23 cellular contexts compared by ENCODE assay signal in the genomic region with DNA sequence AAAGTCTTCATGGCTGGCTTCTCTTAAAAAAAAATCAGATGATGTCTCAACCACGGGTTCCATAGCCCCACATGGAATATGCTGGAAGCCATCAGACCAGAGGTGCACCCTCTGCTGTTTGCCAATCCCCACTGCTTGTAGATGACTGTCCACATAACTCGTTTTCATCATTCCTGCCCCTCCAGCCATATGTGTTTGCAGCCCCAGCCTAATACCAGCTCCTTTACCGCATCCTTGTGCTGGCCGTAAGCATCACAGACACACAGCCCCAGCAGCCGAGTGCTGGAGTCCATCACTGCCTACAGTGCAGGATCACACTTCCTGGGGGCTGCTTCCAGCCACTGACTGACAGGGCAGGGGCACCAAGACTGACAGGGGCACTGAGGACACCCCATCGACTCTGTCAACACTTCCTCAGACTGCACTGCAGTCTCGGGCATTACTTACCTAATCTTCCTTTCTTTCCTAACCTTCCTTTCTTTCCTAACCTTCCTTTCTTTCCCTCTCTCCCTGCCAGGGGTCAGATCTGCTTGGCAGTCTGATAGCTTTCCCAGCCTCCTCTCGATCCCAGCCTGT. TPM values are rescaled to one million over a fixed set of nuclear protein-coding genes. Genes with fewer than 3 reads are reported as not detected.
DNase-seq lines count a peak whose midpoint lies in the region; ATAC-seq, FAIRE-seq and TF ChIP-seq lines count a peak whose summit lies in the region.
"Had no signal": no experiment of that assay in that cellular context is flagged by ENCODE, and none has a peak within 500 bp of the region (broad histone marks: within the 10 kb centered on the region; RNA-seq: fewer than 3 reads in every experiment).

No MANE protein-coding gene starts in this region.

- no peaks in the 10 kb centered on the region for H3K79me2 ChIP-seq in Karpas-422 (ENCODE audit: low read length)
- H3K79me2 ChIP-seq: parathyroid adenoma had no signal

- H3K27ac ChIP-seq in endodermal cell (ENCODE audit: low read depth, low read length) (no peak overlapping the region), neutrophil (peak overlapping the region; percentile 69), transverse colon (peak overlapping the region; percentile 19 to 76 (median 38)), Karpas-422 (ENCODE audit: low read length) (no peak overlapping the region)
- H3K27ac ChIP-seq: colonic mucosa, left ventricle myocardium inferior, parathyroid adenoma, RWPE1 had no signal

- TF ChIP-seq POLR2A in transverse colon (IDR thresholded peaks at IDR 0.05), result no peak

- intact Hi-C loops in Right ventricle myocardium inferior (cut with DNase I), result no loop called here
- intact Hi-C loops in left ventricle myocardium superior (cut with micrococcal nuclease), result no loop called here
- intact Hi-C loops in transverse colon (cut with DNase I; ENCODE audit: low total_unique reads), result no loop called here

- WGBS in endodermal cell (ENCODE audit: insufficient coverage in 1 of 2, insufficient read length in 1 of 2), 2 experiments, result 74 to 77% methylated on average over 6 to 8 of the region's 8 CpGs
- WGBS in transverse colon (ENCODE audit: low coverage in 1 of 2), 2 donors, result 19 to 43% methylated on average over 6 to 8 of the region's 8 CpGs

- peaks cover 18% of the 10 kb centered on the region for H3K27me3 Mint-ChIP-seq in endodermal cell (ENCODE audit: insufficient read depth)

- in situ Hi-C loops in transverse colon (cut with MboI; ENCODE audit: low pct_ligation_motif_present in 1 of 4, low pct_unique_long_range_greater_than_20kb in 1 of 4, low sequenced_read_pairs in 3 of 4), result loop anchor here in 1 of 4 donors (25.0 kb wide), 1 partner anchor 712 kb away; no protein-coding TSS in a partner anchor

- ATAC-seq in Right ventricle myocardium inferior (peak; percentile 21), left ventricle myocardium superior (no peak), GM19023 (IDR thresholded peaks at IDR 0.05; ENCODE audit: unreplicated experiment) (no peak)

- H2AFZ ChIP-seq in Karpas-422 (ENCODE audit: low read length), result no peak overlapping the region
- H2AFZ ChIP-seq: parathyroid adenoma had no signal

- H3K27me3 ChIP-seq in endodermal cell (ENCODE audit: control insufficient read depth, insufficient read depth, low read length, poor library complexity, severe bottlenecking) (no peaks in the 10 kb centered on the region), neutrophil (no peaks in the 10 kb centered on the region), transverse colon (no peaks in the 10 kb centered on the region), Karpas-422 (ENCODE audit: low read length) (no peaks in the 10 kb centered on the region)
- H3K27me3 ChIP-seq: colonic mucosa, gastrocnemius medialis, MG63, thyroid gland had no signal

- no peak for TF ChIP-seq EP300 in transverse colon (IDR thresholded peaks at IDR 0.05; ENCODE audit: low read depth)

- peaks cover 7% of the 10 kb centered on the region for H3K4me1 Mint-ChIP-seq in endodermal cell
- H3K4me1 Mint-ChIP-seq: activated naive CD4-positive, alpha-beta T cell treated with anti-CD3 and anti-CD28 coated beads, Interleukin-2, amount 10 ng/mL, durations not matched to agents 7 days and 5 days had no signal

- H4K20me1 ChIP-seq in Karpas-422 (ENCODE audit: insufficient read depth, low read depth, low read length), result no peaks in the 10 kb centered on the region

- H3K4me3 ChIP-seq in endodermal cell (ENCODE audit: low read length) (no peak overlapping the region), neutrophil (ENCODE audit: low read depth in 1 of 2, low read length in 1 of 2) (peak overlapping the region in 1 of 2 experiments; percentile 8), transverse colon (no peak overlapping the region), Karpas-422 (ENCODE audit: low read length) (no peak overlapping the region)
- H3K4me3 ChIP-seq: colonic mucosa, gastrocnemius medialis, left ventricle myocardium inferior, MG63, thyroid gland had no signal

- H3K9me3 ChIP-seq in endodermal cell (ENCODE audit: control insufficient read depth, low read length) (no peaks in the 10 kb centered on the region), neutrophil (no peaks in the 10 kb centered on the region), transverse colon (no peaks in the 10 kb centered on the region), Karpas-422 (ENCODE audit: low read length) (no peaks in the 10 kb centered on the region)
- H3K9me3 ChIP-seq: colonic mucosa, gastrocnemius medialis, MG63, thyroid gland had no signal

- H3K4me1 ChIP-seq in endodermal cell (ENCODE audit: control insufficient read depth, insufficient read depth, low read length) (no peaks in the 10 kb centered on the region), neutrophil (ENCODE audit: control insufficient read depth in 1 of 2, insufficient read depth in 1 of 2, low read depth in 1 of 2, low read length in 1 of 2) (peaks cover 42 to 47% of the 10 kb centered on the region in 2 experiments), transverse colon (peaks cover 0 to 3% (median 0%) of the 10 kb centered on the region in 4 donors), Karpas-422 (ENCODE audit: low read length) (no peaks in the 10 kb centered on the region)
- H3K4me1 ChIP-seq: colonic mucosa, gastrocnemius medialis, parathyroid adenoma, thyroid gland had no signal

- H3K9me2 ChIP-seq in Karpas-422 (replicated peaks; ENCODE audit: insufficient read depth, low read length), result no peaks in the 10 kb centered on the region

- FAIRE-seq in urothelium cell line (lab: Jason Lieb, UNC), result no peak

- DNase-seq in Right ventricle myocardium inferior (ENCODE audit: missing footprints), result no peak
- DNase-seq in left ventricle myocardium superior, result no peak
- no peak for DNase-seq in endodermal cell
- no peak for DNase-seq in transverse colon
- DNase-seq in Karpas-422, result no peak
- DNase-seq in urothelium cell line (ENCODE audit: low spot score), result no peak
- DNase-seq: activated CD4-positive, alpha-beta T cell treated with anti-CD3 and anti-CD28 coated beads, Interleukin-2, amount 50 U/mL, for 48 hours; activated naive CD4-positive, alpha-beta T cell treated with anti-CD3 and anti-CD28 coated beads, Interleukin-2, amount 10 ng/mL, durations not matched to agents 7 days and 5 days; CD4-positive, alpha-beta T cell; colonic mucosa; DMS153; gastrocnemius medialis; left ventricle myocardium inferior; NCI-H1694; NCI-H2227 treated with DMSO at 0.1 percent for 48 hours had no signal

- H3K9ac ChIP-seq in endodermal cell (ENCODE audit: extremely low read depth, low read length, poor library complexity, severe bottlenecking) (no peak overlapping the region), Karpas-422 (ENCODE audit: low read length) (no peak overlapping the region)
- H3K9ac ChIP-seq: parathyroid adenoma had no signal

- no peaks in the 10 kb centered on the region for H3K9me3 Mint-ChIP-seq in endodermal cell
- H3K9me3 Mint-ChIP-seq: activated naive CD4-positive, alpha-beta T cell treated with anti-CD3 and anti-CD28 coated beads, Interleukin-2, amount 10 ng/mL, durations not matched to agents 7 days and 5 days; CD4-positive, alpha-beta T cell had no signal

- peak; percentile 3 for TF ChIP-seq CTCF in endodermal cell (conservative IDR thresholded peaks at IDR 0.05)
- no peak for TF ChIP-seq CTCF in neutrophil (IDR thresholded peaks at IDR 0.05)
- TF ChIP-seq CTCF in transverse colon (IDR thresholded peaks at IDR 0.05), result no peak

- no peak overlapping the region for H3K27ac Mint-ChIP-seq in endodermal cell
- H3K27ac Mint-ChIP-seq: activated naive CD4-positive, alpha-beta T cell treated with anti-CD3 and anti-CD28 coated beads, Interleukin-2, amount 10 ng/mL, durations not matched to agents 7 days and 5 days; CD4-positive, alpha-beta T cell had no signal

- H3K4me3 Mint-ChIP-seq in endodermal cell, result no peak overlapping the region
- H3K4me3 Mint-ChIP-seq: activated naive CD4-positive, alpha-beta T cell treated with anti-CD3 and anti-CD28 coated beads, Interleukin-2, amount 10 ng/mL, durations not matched to agents 7 days and 5 days; CD4-positive, alpha-beta T cell had no signal

- no peaks in the 10 kb centered on the region for H3K36me3 ChIP-seq in endodermal cell (ENCODE audit: control insufficient read depth, insufficient read depth, low read length)
- H3K36me3 ChIP-seq in neutrophil, result no peaks in the 10 kb centered on the region
- H3K36me3 ChIP-seq in transverse colon, result no peaks in the 10 kb centered on the region
- no peaks in the 10 kb centered on the region for H3K36me3 ChIP-seq in Karpas-422 (ENCODE audit: insufficient read depth, low read length)
- H3K36me3 ChIP-seq: colonic mucosa, gastrocnemius medialis, left ventricle myocardium inferior, MG63, thyroid gland had no signal

- no peak overlapping the region for H3K4me2 ChIP-seq in Karpas-422 (ENCODE audit: low read depth, low read length, poor library complexity, severe bottlenecking)

- no peaks in the 10 kb centered on the region for H3K36me3 Mint-ChIP-seq in endodermal cell (ENCODE audit: low read depth)
- H3K36me3 Mint-ChIP-seq: activated naive CD4-positive, alpha-beta T cell treated with anti-CD3 and anti-CD28 coated beads, Interleukin-2, amount 10 ng/mL, durations not matched to agents 7 days and 5 days had no signal

RNA-seq across cellular contexts. Expression of a gene that starts 5.0 kb away (rescaled TPM):
- total RNA-seq in Right ventricle myocardium inferior, result not detected
- total RNA-seq in left ventricle myocardium superior, result 0.12 TPM
- not detected for total RNA-seq in endodermal cell
- not detected for polyA plus RNA-seq in endodermal cell (2013, experiment 1 of 2)
- not detected for polyA plus RNA-seq in endodermal cell (2013, experiment 2 of 2)
- not detected for total RNA-seq in transverse colon
- not detected in 2 replicates for total RNA-seq in Karpas-422 (2014; rRNA removed; shearing (Covaris generic); ENCODE audit: low replicate concordance)
- total RNA-seq: CD4-positive, alpha-beta T cell; colonic mucosa; gastrocnemius medialis; H4; T-helper 1 cell treated with Interleukin-12 subunit alpha and Interleukin-12 subunit beta and Interleukin-4 antibody, amounts not matched to agents 30 ng/mL and 1 ng/mL, for 36 hours; thyroid gland had no signal

Comparison
In these comparisons a context has a peak if more than half of its experiments do, and no peak if none do; other contexts are left out.
1. H3K27ac ChIP-seq: peak in neutrophil (single experiment) and transverse colon (4 of 4); none in endodermal cell (single experiment) and Karpas-422 (single experiment).